29 cellular contexts compared by ENCODE assay signal in the genomic region with DNA sequence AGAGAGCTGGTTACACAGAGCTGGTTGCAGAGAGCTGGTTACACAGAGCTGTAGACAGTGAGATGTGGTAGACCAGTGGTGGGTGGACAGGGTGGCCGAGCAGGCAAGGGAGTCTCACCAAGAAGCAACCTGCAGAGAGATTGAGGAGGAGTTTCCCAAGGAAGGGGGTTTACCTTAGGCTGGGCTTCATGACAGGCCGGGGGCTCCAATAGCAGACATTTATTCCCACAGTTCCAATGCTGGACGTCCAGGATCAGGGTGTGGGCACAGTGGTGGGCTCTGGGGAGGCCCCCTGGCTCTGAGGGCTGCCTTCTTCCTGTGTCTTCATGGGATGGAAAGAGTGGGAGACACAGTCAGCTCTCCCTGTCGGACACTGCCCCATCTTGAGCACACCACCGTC.
"Had no signal": no experiment of that assay in that cellular context is flagged by ENCODE, and none has a peak within 500 bp of the region (broad histone marks: within the 10 kb centered on the region; RNA-seq: fewer than 3 reads in every experiment).

No MANE protein-coding gene starts in this region.

- H3K9me3 ChIP-seq: ascending aorta, esophagus muscularis mucosa, gastrocnemius medialis had no signal

- H3K4me1 ChIP-seq: ascending aorta, breast epithelium, esophagus muscularis mucosa, foreskin keratinocyte, gastrocnemius medialis had no signal

- H3K4me3 ChIP-seq: ascending aorta, breast epithelium, cardiac muscle cell, esophagus muscularis mucosa, gastrocnemius medialis had no signal

- H3K9me3 Mint-ChIP-seq: activated CD4-positive, alpha-beta T cell treated with anti-CD3 and anti-CD28 coated beads, Interleukin-2, amount 10 ng/mL, durations not matched to agents 24 days and 14 days; activated naive CD4-positive, alpha-beta T cell treated with anti-CD3 and anti-CD28 coated beads, Interleukin-2, amount 10 ng/mL, durations not matched to agents 7 days and 5 days; activated naive CD8-positive, alpha-beta T cell treated with anti-CD3 and anti-CD28 coated beads, Interleukin-2, amount 10 ng/mL, durations not matched to agents 7 days and 5 days; brain had no signal

- H3K4me3 Mint-ChIP-seq: activated CD4-positive, alpha-beta memory T cell treated with anti-CD3 and anti-CD28 coated beads, Interleukin-2, amount 10 ng/mL, durations not matched to agents 7 days and 5 days; activated CD4-positive, alpha-beta T cell treated with anti-CD3 and anti-CD28 coated beads for 36 hours; activated CD4-positive, alpha-beta T cell treated with anti-CD3 and anti-CD28 coated beads, Interleukin-2, amount 10 ng/mL, durations not matched to agents 24 days and 14 days; activated naive CD4-positive, alpha-beta T cell treated with anti-CD3 and anti-CD28 coated beads, Interleukin-2, amount 10 ng/mL, durations not matched to agents 7 days and 5 days; activated naive CD8-positive, alpha-beta T cell treated with anti-CD3 and anti-CD28 coated beads, Interleukin-2, amount 10 ng/mL, durations not matched to agents 7 days and 5 days; activated T-cell treated with anti-CD3 and anti-CD28 coated beads, Interleukin-2, amount 50 U/mL, for 24 hours; activated T-cell treated with anti-CD3 and anti-CD28 coated beads, Interleukin-2, amount 50 U/mL, for 72 hours; brain; effector memory CD8-positive, alpha-beta T cell had no signal

- H3K4me1 Mint-ChIP-seq: activated CD4-positive, alpha-beta memory T cell treated with anti-CD3 and anti-CD28 coated beads, Interleukin-2, amount 10 ng/mL, durations not matched to agents 7 days and 5 days; activated CD4-positive, alpha-beta T cell treated with anti-CD3 and anti-CD28 coated beads for 36 hours; activated CD4-positive, alpha-beta T cell treated with anti-CD3 and anti-CD28 coated beads, Interleukin-2, amount 10 ng/mL, durations not matched to agents 24 days and 14 days; activated naive CD4-positive, alpha-beta T cell treated with anti-CD3 and anti-CD28 coated beads, Interleukin-2, amount 10 ng/mL, durations not matched to agents 7 days and 5 days; activated naive CD8-positive, alpha-beta T cell treated with anti-CD3 and anti-CD28 coated beads, Interleukin-2, amount 10 ng/mL, durations not matched to agents 7 days and 5 days had no signal

- H3K36me3 ChIP-seq: ascending aorta, breast epithelium, cardiac muscle cell, esophagus muscularis mucosa, gastrocnemius medialis had no signal

- H3K27ac ChIP-seq: ascending aorta, breast epithelium, cardiac muscle cell, esophagus muscularis mucosa, foreskin keratinocyte, gastrocnemius medialis had no signal

- ATAC-seq: activated CD4-positive, alpha-beta T cell treated with anti-CD3 and anti-CD28 coated beads for 36 hours; activated naive CD4-positive, alpha-beta T cell treated with anti-CD3 and anti-CD28 coated beads, Interleukin-2, amount 50 U/mL, for 72 hours; activated T-cell treated with anti-CD3 and anti-CD28 coated beads, Interleukin-2, amount 50 U/mL, for 72 hours; effector memory CD8-positive, alpha-beta T cell; foreskin keratinocyte; gastrocnemius medialis had no signal

- DNase-seq: activated CD4-positive, alpha-beta memory T cell treated with anti-CD3 and anti-CD28 coated beads, Interleukin-2, amount 10 ng/mL, durations not matched to agents 7 days and 5 days; activated CD4-positive, alpha-beta T cell treated with anti-CD3 and anti-CD28 coated beads for 36 hours; activated CD4-positive, alpha-beta T cell treated with anti-CD3 and anti-CD28 coated beads, Interleukin-2, amount 10 ng/mL, durations not matched to agents 24 days and 14 days; activated CD4-positive, CD25-positive, alpha-beta regulatory T cell; activated CD4-positive, CD25-positive, alpha-beta regulatory T cell treated with anti-CD3 and anti-CD28 coated beads, Interleukin-2, amount 50 U/mL, for 72 hours; activated CD8-positive, alpha-beta memory T cell treated with anti-CD3 and anti-CD28 coated beads, Interleukin-2, amount 50 U/mL, for 48 hours; activated gamma-delta T cell; activated naive CD4-positive, alpha-beta T cell; activated naive CD4-positive, alpha-beta T cell treated with anti-CD3 and anti-CD28 coated beads, Interleukin-2, amount 10 ng/mL, durations not matched to agents 7 days and 5 days; activated naive CD8-positive, alpha-beta T cell treated with anti-CD3 and anti-CD28 coated beads, Interleukin-2, amount 10 ng/mL, durations not matched to agents 7 days and 5 days; activated T-cell treated with anti-CD3 and anti-CD28 coated beads for 4 hours; activated T-cell treated with anti-CD3 and anti-CD28 coated beads, Interleukin-2, amount 50 U/mL, for 24 hours; activated T-cell treated with anti-CD3 and anti-CD28 coated beads, Interleukin-2, amount 50 U/mL, for 72 hours; central memory CD4-positive, alpha-beta T cell; cortex of kidney; dermis blood vessel endothelial cell; effector CD4-positive, alpha-beta T cell; effector memory CD8-positive, alpha-beta T cell; erythroblast; foreskin keratinocyte; gastrocnemius medialis; glutamatergic neuron; T-helper 2 cell had no signal

- H3K36me3 Mint-ChIP-seq: activated naive CD4-positive, alpha-beta T cell treated with anti-CD3 and anti-CD28 coated beads, Interleukin-2, amount 10 ng/mL, durations not matched to agents 7 days and 5 days; activated naive CD8-positive, alpha-beta T cell treated with anti-CD3 and anti-CD28 coated beads, Interleukin-2, amount 10 ng/mL, durations not matched to agents 7 days and 5 days; brain had no signal

- H3K27ac Mint-ChIP-seq: activated CD4-positive, alpha-beta memory T cell treated with anti-CD3 and anti-CD28 coated beads, Interleukin-2, amount 10 ng/mL, durations not matched to agents 7 days and 5 days; activated CD4-positive, alpha-beta T cell treated with anti-CD3 and anti-CD28 coated beads for 36 hours; activated CD4-positive, alpha-beta T cell treated with anti-CD3 and anti-CD28 coated beads, Interleukin-2, amount 10 ng/mL, durations not matched to agents 24 days and 14 days; activated naive CD4-positive, alpha-beta T cell treated with anti-CD3 and anti-CD28 coated beads, Interleukin-2, amount 10 ng/mL, durations not matched to agents 7 days and 5 days; activated naive CD4-positive, alpha-beta T cell treated with anti-CD3 and anti-CD28 coated beads, Interleukin-2, amount 50 U/mL, for 72 hours; activated naive CD8-positive, alpha-beta T cell treated with anti-CD3 and anti-CD28 coated beads, Interleukin-2, amount 10 ng/mL, durations not matched to agents 7 days and 5 days; activated T-cell treated with anti-CD3 and anti-CD28 coated beads, Interleukin-2, amount 50 U/mL, for 24 hours; activated T-cell treated with anti-CD3 and anti-CD28 coated beads, Interleukin-2, amount 50 U/mL, for 72 hours; effector memory CD8-positive, alpha-beta T cell had no signal

- H3K27me3 ChIP-seq: ascending aorta, breast epithelium, cardiac muscle cell, foreskin keratinocyte, gastrocnemius medialis had no signal

- H3K27me3 Mint-ChIP-seq: activated CD4-positive, alpha-beta memory T cell treated with anti-CD3 and anti-CD28 coated beads, Interleukin-2, amount 10 ng/mL, durations not matched to agents 7 days and 5 days; activated CD4-positive, alpha-beta T cell treated with anti-CD3 and anti-CD28 coated beads, Interleukin-2, amount 10 ng/mL, durations not matched to agents 24 days and 14 days; activated naive CD4-positive, alpha-beta T cell treated with anti-CD3 and anti-CD28 coated beads, Interleukin-2, amount 10 ng/mL, durations not matched to agents 7 days and 5 days had no signal
